1 cellular context compared by ENCODE assay signal in genomic region chr3:39707314-39707909, GRCh38.
TF ChIP-seq lines count a peak whose summit lies in the region.

No MANE protein-coding gene starts in this region.

TF ChIP-seq in WTC11, 78 proteins besides CTCF, POLR2A, EP300 and RAD21 (continued from another document):
- no peak for TF ChIP-seq ZNF532 (CRISPR knock-in tag; IDR thresholded peaks at IDR 0.05; ENCODE audit: borderline replicate concordance)
- TF ChIP-seq OVOL2 (CRISPR knock-in tag; IDR thresholded peaks at IDR 0.05; ENCODE audit: borderline replicate concordance) = no peak
- no peak for TF ChIP-seq MXD4 (CRISPR knock-in tag; IDR thresholded peaks at IDR 0.05; ENCODE audit: borderline replicate concordance)
- no peak for TF ChIP-seq ATF1 (CRISPR knock-in tag; IDR thresholded peaks at IDR 0.05)
- TF ChIP-seq NR3C1 (CRISPR knock-in tag; conservative IDR thresholded peaks at IDR 0.05; ENCODE audit: low read depth) = no peak
- TF ChIP-seq AR (CRISPR knock-in tag; IDR thresholded peaks at IDR 0.05) = no peak
- TF ChIP-seq SMAD4 (CRISPR knock-in tag; IDR thresholded peaks at IDR 0.05) = no peak
- TF ChIP-seq KAT7 (CRISPR knock-in tag; IDR thresholded peaks at IDR 0.05; ENCODE audit: borderline replicate concordance) = no peak
- TF ChIP-seq ARID4B (CRISPR knock-in tag; IDR thresholded peaks at IDR 0.05; ENCODE audit: borderline replicate concordance) = no peak
- TF ChIP-seq SP1 (CRISPR knock-in tag; conservative IDR thresholded peaks at IDR 0.05) = no peak
- no peak for TF ChIP-seq MYBL2 (CRISPR knock-in tag; IDR thresholded peaks at IDR 0.05)
- no peak for TF ChIP-seq HMGA2 (CRISPR knock-in tag; IDR thresholded peaks at IDR 0.05)
- TF ChIP-seq TEAD4 (CRISPR knock-in tag; IDR thresholded peaks at IDR 0.05) = no peak
